1 cellular context compared by ENCODE assay signal in the genomic region with DNA sequence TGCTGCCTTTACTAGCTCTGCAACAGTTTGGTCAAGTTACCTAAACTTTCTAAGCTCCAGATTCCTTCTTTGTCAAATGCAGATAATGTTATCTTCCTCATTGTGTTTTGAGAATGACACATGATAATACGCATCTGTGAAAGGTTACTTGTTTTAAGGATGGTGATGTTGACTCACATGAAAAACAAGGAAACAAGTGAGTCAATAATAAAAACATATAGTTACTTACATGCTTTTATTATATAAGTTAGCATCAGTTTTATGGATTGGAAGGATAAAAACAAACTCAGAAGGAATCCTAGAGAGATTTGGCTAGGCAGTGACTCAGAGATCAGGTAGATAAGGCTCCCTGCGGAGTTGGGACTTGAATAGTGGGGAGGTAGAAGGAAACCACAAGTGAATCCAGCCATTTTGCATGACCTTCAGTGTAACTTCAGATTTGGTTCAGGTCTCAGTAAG.
TF ChIP-seq lines count a peak whose summit lies in the region.

No MANE protein-coding gene starts in this region.

TF ChIP-seq in GM23338, 12 proteins besides CTCF, POLR2A, EP300 and RAD21 (continued from another document):
- TF ChIP-seq REST (IDR thresholded peaks at IDR 0.05; ENCODE audit: unreplicated experiment) (no peak), STAT1 (IDR thresholded peaks at IDR 0.05; ENCODE audit: unreplicated experiment) (no peak), EZH2phosphoT487 (IDR thresholded peaks at IDR 0.05; ENCODE audit: unreplicated experiment) (no peak), POLR2AphosphoS5 (IDR thresholded peaks at IDR 0.05; ENCODE audit: low read depth) (no peak), JUNB (IDR thresholded peaks at IDR 0.05; ENCODE audit: unreplicated experiment) (no peak), CREB1 (CRISPR knock-in tag; IDR thresholded peaks at IDR 0.05; ENCODE audit: low read depth) (no peak), EZH2 (IDR thresholded peaks at IDR 0.05; ENCODE audit: low read depth, unreplicated experiment) (no peak)
- TF ChIP-seq, protein P1, sequence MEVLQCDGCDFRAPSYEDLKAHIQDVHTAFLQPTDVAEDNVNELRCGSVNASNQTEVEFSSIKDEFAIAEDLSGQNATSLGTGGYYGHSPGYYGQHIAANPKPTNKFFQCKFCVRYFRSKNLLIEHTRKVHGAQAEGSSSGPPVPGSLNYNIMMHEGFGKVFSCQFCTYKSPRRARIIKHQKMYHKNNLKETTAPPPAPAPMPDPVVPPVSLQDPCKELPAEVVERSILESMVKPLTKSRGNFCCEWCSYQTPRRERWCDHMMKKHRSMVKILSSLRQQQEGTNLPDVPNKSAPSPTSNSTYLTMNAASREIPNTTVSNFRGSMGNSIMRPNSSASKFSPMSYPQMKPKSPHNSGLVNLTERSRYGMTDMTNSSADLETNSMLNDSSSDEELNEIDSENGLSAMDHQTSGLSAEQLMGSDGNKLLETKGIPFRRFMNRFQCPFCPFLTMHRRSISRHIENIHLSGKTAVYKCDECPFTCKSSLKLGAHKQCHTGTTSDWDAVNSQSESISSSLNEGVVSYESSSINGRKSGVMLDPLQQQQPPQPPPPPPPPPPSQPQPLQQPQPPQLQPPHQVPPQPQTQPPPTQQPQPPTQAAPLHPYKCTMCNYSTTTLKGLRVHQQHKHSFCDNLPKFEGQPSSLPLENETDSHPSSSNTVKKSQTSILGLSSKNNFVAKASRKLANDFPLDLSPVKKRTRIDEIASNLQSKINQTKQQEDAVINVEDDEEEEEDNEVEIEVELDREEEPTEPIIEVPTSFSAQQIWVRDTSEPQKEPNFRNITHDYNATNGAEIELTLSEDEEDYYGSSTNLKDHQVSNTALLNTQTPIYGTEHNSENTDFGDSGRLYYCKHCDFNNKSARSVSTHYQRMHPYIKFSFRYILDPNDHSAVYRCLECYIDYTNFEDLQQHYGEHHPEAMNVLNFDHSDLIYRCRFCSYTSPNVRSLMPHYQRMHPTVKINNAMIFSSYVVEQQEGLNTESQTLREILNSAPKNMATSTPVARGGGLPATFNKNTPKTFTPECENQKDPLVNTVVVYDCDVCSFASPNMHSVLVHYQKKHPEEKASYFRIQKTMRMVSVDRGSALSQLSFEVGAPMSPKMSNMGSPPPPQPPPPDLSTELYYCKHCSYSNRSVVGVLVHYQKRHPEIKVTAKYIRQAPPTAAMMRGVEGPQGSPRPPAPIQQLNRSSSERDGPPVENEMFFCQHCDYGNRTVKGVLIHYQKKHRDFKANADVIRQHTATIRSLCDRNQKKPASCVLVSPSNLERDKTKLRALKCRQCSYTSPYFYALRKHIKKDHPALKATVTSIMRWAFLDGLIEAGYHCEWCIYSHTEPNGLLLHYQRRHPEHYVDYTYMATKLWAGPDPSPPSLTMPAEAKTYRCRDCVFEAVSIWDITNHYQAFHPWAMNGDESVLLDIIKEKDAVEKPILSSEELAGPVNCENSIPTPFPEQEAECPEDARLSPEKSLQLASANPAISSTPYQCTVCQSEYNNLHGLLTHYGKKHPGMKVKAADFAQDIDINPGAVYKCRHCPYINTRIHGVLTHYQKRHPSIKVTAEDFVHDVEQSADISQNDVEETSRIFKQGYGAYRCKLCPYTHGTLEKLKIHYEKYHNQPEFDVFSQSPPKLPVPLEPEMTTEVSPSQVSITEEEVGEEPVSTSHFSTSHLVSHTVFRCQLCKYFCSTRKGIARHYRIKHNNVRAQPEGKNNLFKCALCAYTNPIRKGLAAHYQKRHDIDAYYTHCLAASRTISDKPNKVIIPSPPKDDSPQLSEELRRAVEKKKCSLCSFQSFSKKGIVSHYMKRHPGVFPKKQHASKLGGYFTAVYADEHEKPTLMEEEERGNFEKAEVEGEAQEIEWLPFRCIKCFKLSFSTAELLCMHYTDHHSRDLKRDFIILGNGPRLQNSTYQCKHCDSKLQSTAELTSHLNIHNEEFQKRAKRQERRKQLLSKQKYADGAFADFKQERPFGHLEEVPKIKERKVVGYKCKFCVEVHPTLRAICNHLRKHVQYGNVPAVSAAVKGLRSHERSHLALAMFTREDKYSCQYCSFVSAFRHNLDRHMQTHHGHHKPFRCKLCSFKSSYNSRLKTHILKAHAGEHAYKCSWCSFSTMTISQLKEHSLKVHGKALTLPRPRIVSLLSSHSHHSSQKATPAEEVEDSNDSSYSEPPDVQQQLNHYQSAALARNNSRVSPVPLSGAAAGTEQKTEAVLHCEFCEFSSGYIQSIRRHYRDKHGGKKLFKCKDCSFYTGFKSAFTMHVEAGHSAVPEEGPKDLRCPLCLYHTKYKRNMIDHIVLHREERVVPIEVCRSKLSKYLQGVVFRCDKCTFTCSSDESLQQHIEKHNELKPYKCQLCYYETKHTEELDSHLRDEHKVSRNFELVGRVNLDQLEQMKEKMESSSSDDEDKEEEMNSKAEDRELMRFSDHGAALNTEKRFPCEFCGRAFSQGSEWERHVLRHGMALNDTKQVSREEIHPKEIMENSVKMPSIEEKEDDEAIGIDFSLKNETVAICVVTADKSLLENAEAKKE (CRISPR knock-in tag; IDR thresholded peaks at IDR 0.05) = no peak
